ENCODE assay signal across 8 cellular contexts in the genomic region with DNA sequence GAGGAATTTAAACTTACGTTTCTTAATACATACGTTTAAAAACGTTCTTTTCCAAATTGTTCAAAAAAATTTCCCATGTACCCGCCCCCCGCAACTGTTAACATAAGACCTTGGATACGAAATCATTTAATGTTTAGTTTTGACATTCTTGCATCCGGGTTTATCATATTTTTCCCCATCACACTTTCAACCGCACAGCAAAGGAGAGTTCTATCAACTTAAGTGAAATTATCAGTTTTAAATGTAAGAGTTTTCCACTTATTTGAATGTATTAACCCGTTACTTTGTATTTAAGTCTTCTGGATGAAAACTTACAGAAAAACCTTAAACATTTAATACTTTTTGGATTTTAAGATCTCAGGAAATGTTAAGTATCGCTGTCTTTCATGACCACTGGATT. TPM values are rescaled to one million over a fixed set of nuclear protein-coding genes. Genes with fewer than 3 reads are reported as not detected.
A peak's percentile ranks its signal among the peaks of the same experiment; 100 is the strongest.
DNase-seq lines count a peak whose midpoint lies in the region; ATAC-seq and TF ChIP-seq lines count a peak whose summit lies in the region.

No MANE protein-coding gene starts in this region.

- H3K9me3 Mint-ChIP-seq in T-cell = no peaks in the 10 kb centered on the region

- H3K27ac Mint-ChIP-seq in T-cell = peak overlapping the region; percentile 99

- no peak for ATAC-seq in T-cell (replicated peaks in 1 of 4)

- CTCF ChIA-PET in T-cell (lab: Charles Lee) = no interaction called here

- H3K27ac ChIP-seq in skeletal muscle tissue (ENCODE audit: low read depth, low read length) = peak overlapping the region; percentile 99

- peaks cover 0 to 12% (median 3%) of the 10 kb centered on the region in 3 donors for H3K36me3 ChIP-seq in skeletal muscle tissue (ENCODE audit: control insufficient read depth in 3 of 3, insufficient read depth in 3 of 3, low read length in 3 of 3)

- in situ Hi-C loops in GM13976 (cut with MboI; ENCODE audit: low sequenced_read_pairs, unreplicated experiment) = no loop called here

- H3K9me3 ChIP-seq in skeletal muscle tissue (ENCODE audit: control insufficient read depth in 3 of 3, low read length in 3 of 3) = no peaks in the 10 kb centered on the region

- H3K4me1 ChIP-seq in skeletal muscle tissue (ENCODE audit: control insufficient read depth in 3 of 3, insufficient read depth in 3 of 3, low read length in 3 of 3) = peaks cover 12 to 23% (median 17%) of the 10 kb centered on the region in 3 donors

- no peak for DNase-seq in GM12865 (ENCODE audit: low read depth)
- DNase-seq in T-cell = no peak
- DNase-seq in germinal center (ENCODE audit: low spot score) = peak; percentile 8
- DNase-seq in GM13976 (ENCODE audit: low spot score) = no peak
- DNase-seq in foreskin melanocyte = no peak
- DNase-seq in NCI-H187 treated with DMSO at 0.1 percent for 48 hours (lab: John Stamatoyannopoulos, UW) = no peak
- no peak for DNase-seq in NCI-H526 (lab: John Stamatoyannopoulos, UW)

- peaks cover 41 to 49% (median 42%) of the 10 kb centered on the region in 3 donors for H3K4me1 Mint-ChIP-seq in T-cell

- POLR2A ChIA-PET in T-cell (lab: Charles Lee) = no interaction called here

- H3K4me3 Mint-ChIP-seq in T-cell = peak overlapping the region; percentile 99 to 100 (median 99)

- H3K36me3 Mint-ChIP-seq in T-cell = peaks cover 22% of the 10 kb centered on the region

- no peaks in the 10 kb centered on the region for H3K27me3 ChIP-seq in skeletal muscle tissue (ENCODE audit: control insufficient read depth in 3 of 3, insufficient read depth in 3 of 3, low read length in 3 of 3)

- H3K4me3 ChIP-seq in GM12865 (ENCODE audit: low read depth, low read length) (peak overlapping the region; percentile 96), skeletal muscle tissue (ENCODE audit: low read length in 3 of 3) (peak overlapping the region; percentile 99)

- H3K9ac ChIP-seq in skeletal muscle tissue (ENCODE audit: low read depth in 1 of 3, low read length in 3 of 3) = peak overlapping the region; percentile 93 to 100 (median 100)

- no peaks in the 10 kb centered on the region for H3K27me3 Mint-ChIP-seq in T-cell

- TF ChIP-seq CTCF in GM12865 (IDR thresholded peaks at IDR 0.05; ENCODE audit: insufficient read depth, low read depth, low read length, missing control alignments) (no peak), GM13976 (IDR thresholded peaks at IDR 0.05; ENCODE audit: borderline replicate concordance, control extremely low read depth, extremely low read depth, insufficient read depth, missing control alignments) (no peak)

RNA-seq across cellular contexts. Expression of a gene that starts 0.6 kb away (rescaled TPM):
- total RNA-seq in T-cell (100 to 1,000 TPM in 2 of 5 donors, 10 to 100 TPM in 3; 67.8 to 118 (median 84.0) TPM), skeletal muscle tissue (37.6 TPM)
